Comparison of ENCODE assay signal across 1 cellular context in the genomic region with DNA sequence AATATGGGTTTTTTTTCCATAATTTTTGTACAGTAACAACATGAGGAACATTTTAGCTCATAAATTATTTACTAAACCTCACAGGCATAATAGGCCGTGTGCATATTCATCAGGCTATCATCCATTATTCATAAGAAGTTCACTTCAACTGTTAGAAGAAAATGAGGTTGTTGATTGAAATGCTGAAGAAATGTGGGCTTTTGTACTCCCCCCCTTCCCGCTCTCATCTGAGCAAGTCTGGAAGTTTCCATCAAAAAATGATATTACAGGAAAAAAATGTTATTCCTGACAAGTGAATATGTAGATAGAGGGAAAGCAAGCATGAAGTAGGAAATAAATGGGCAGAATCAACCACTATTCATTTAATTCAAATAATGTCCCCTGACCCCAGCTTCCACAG.
TF ChIP-seq lines count a peak whose summit lies in the region.

No MANE protein-coding gene starts in this region.

TF ChIP-seq in WTC11, 78 proteins besides CTCF, POLR2A, EP300 and RAD21 (continued from another document):
- TF ChIP-seq, protein P1, sequence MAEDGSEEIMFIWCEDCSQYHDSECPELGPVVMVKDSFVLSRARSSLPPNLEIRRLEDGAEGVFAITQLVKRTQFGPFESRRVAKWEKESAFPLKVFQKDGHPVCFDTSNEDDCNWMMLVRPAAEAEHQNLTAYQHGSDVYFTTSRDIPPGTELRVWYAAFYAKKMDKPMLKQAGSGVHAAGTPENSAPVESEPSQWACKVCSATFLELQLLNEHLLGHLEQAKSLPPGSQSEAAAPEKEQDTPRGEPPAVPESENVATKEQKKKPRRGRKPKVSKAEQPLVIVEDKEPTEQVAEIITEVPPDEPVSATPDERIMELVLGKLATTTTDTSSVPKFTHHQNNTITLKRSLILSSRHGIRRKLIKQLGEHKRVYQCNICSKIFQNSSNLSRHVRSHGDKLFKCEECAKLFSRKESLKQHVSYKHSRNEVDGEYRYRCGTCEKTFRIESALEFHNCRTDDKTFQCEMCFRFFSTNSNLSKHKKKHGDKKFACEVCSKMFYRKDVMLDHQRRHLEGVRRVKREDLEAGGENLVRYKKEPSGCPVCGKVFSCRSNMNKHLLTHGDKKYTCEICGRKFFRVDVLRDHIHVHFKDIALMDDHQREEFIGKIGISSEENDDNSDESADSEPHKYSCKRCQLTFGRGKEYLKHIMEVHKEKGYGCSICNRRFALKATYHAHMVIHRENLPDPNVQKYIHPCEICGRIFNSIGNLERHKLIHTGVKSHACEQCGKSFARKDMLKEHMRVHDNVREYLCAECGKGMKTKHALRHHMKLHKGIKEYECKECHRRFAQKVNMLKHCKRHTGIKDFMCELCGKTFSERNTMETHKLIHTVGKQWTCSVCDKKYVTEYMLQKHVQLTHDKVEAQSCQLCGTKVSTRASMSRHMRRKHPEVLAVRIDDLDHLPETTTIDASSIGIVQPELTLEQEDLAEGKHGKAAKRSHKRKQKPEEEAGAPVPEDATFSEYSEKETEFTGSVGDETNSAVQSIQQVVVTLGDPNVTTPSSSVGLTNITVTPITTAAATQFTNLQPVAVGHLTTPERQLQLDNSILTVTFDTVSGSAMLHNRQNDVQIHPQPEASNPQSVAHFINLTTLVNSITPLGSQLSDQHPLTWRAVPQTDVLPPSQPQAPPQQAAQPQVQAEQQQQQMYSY (CRISPR knock-in tag; IDR thresholded peaks at IDR 0.05), result no peak
- TF ChIP-seq TP53 (CRISPR knock-in tag; IDR thresholded peaks at IDR 0.05) (no peak), ZNF317 (CRISPR knock-in tag; IDR thresholded peaks at IDR 0.05; ENCODE audit: borderline replicate concordance, low read depth) (no peak), NFE2L1 (CRISPR knock-in tag; IDR thresholded peaks at IDR 0.05) (no peak), MYBL2 (CRISPR knock-in tag; IDR thresholded peaks at IDR 0.05) (no peak), CBFB (CRISPR knock-in tag; IDR thresholded peaks at IDR 0.05; ENCODE audit: low read depth) (no peak)
- TF ChIP-seq, protein P2, sequence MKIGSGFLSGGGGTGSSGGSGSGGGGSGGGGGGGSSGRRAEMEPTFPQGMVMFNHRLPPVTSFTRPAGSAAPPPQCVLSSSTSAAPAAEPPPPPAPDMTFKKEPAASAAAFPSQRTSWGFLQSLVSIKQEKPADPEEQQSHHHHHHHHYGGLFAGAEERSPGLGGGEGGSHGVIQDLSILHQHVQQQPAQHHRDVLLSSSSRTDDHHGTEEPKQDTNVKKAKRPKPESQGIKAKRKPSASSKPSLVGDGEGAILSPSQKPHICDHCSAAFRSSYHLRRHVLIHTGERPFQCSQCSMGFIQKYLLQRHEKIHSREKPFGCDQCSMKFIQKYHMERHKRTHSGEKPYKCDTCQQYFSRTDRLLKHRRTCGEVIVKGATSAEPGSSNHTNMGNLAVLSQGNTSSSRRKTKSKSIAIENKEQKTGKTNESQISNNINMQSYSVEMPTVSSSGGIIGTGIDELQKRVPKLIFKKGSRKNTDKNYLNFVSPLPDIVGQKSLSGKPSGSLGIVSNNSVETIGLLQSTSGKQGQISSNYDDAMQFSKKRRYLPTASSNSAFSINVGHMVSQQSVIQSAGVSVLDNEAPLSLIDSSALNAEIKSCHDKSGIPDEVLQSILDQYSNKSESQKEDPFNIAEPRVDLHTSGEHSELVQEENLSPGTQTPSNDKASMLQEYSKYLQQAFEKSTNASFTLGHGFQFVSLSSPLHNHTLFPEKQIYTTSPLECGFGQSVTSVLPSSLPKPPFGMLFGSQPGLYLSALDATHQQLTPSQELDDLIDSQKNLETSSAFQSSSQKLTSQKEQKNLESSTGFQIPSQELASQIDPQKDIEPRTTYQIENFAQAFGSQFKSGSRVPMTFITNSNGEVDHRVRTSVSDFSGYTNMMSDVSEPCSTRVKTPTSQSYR (CRISPR knock-in tag; IDR thresholded peaks at IDR 0.05), result no peak
